12 cellular contexts compared by ENCODE assay signal in genomic region chr2:237885931-237886701, GRCh38. TPM values are rescaled to one million over a fixed set of nuclear protein-coding genes. Genes with fewer than 3 reads are reported as not detected.
A peak's percentile ranks its signal among the peaks of the same experiment; 100 is the strongest.
DNase-seq lines count a peak whose midpoint lies in the region; ATAC-seq and TF ChIP-seq lines count a peak whose summit lies in the region.
"Had no signal": no experiment of that assay in that cellular context is flagged by ENCODE, and none has a peak within 500 bp of the region (broad histone marks: within the 10 kb centered on the region; RNA-seq: fewer than 3 reads in every experiment).

No MANE protein-coding gene starts in this region.

- H3K27me3 ChIP-seq in heart right ventricle = no peaks in the 10 kb centered on the region
- no peaks in the 10 kb centered on the region for H3K27me3 ChIP-seq in ovary
- no peaks in the 10 kb centered on the region for H3K27me3 ChIP-seq in aorta (ENCODE audit: control insufficient read depth in 1 of 2, insufficient read depth in 2 of 2, low read length in 1 of 2)

- ATAC-seq in heart right ventricle = peak; percentile 30 to 85 (median 74)
- peak; percentile 47 for ATAC-seq in aorta (ENCODE audit: low FRiP score)
- ATAC-seq: activated naive CD4-positive, alpha-beta T cell treated with anti-CD3 and anti-CD28 coated beads, Interleukin-2, amount 50 U/mL, for 72 hours; naive thymus-derived CD8-positive, alpha-beta T cell had no signal

- TF ChIP-seq POLR2A in ovary (IDR thresholded peaks at IDR 0.05) = no peak

- TF ChIP-seq EP300 in ovary (IDR thresholded peaks at IDR 0.05) = no peak

- H3K27ac ChIP-seq in heart right ventricle (peak overlapping the region; percentile 80 to 97 (median 90)), ovary (peak overlapping the region; percentile 90 to 95), aorta (ENCODE audit: low read depth in 1 of 2, low read length in 2 of 2) (peak overlapping the region; percentile 49 to 77)

- no peak overlapping the region for H3K4me3 ChIP-seq in heart right ventricle
- no peak overlapping the region for H3K4me3 ChIP-seq in ovary
- H3K4me3 ChIP-seq in aorta (ENCODE audit: low read length in 2 of 2) = no peak overlapping the region

- intact Hi-C loops in heart right ventricle (cut with DNase I) (loop anchor here in 1 of 10 donors (2.0 kb wide), 1 partner anchor 25 kb away; no protein-coding TSS in a partner anchor), ovary (cut with DNase I) (no loop called here), aorta (cut with DNase I) (loop anchor here in 1 of 2 donors (2.0 kb wide), 1 partner anchor 21 kb away; no protein-coding TSS in a partner anchor)

- DNase-seq in NCI-H1436 (lab: John Stamatoyannopoulos, UW) (peak; percentile 27), NCI-H1436 treated with DMSO at 0.1 percent for 48 hours (lab: John Stamatoyannopoulos, UW) (no peak), heart right ventricle (peak; percentile 76 to 81), ovary (peak; percentile 81 to 93 (median 91)), aorta (peak; percentile 82 to 83), midbrain (lab: John Stamatoyannopoulos, UW) (no peak), OCI-M2 (lab: John Stamatoyannopoulos, UW; ENCODE audit: unreplicated experiment) (no peak), GM19238 (ENCODE audit: insufficient read length, low spot score) (no peak)
- DNase-seq: HFFc6; naive thymus-derived CD8-positive, alpha-beta T cell; T-helper 9 cell had no signal

- 31 to 45% methylated on average over 26 of the region's 26 CpGs for WGBS in heart right ventricle, 2 donors
- WGBS in ovary, 3 donors = 34 to 49% (median 42%) methylated on average over 24 to 26 of the region's 26 CpGs
- 35 to 50% methylated on average over 25 to 26 of the region's 26 CpGs for WGBS in aorta, 2 donors

- H3K9me3 ChIP-seq in heart right ventricle (peaks cover 0 to 1% (median 0%) of the 10 kb centered on the region in 11 donors), ovary (no peaks in the 10 kb centered on the region), aorta (ENCODE audit: control insufficient read depth, low read length) (no peaks in the 10 kb centered on the region)

- H3K4me1 ChIP-seq in heart right ventricle = peaks cover 10 to 49% (median 33%) of the 10 kb centered on the region in 9 donors
- H3K4me1 ChIP-seq in ovary (ENCODE audit: insufficient read depth) = peaks cover 18% of the 10 kb centered on the region
- H3K4me1 ChIP-seq in aorta (ENCODE audit: control insufficient read depth in 1 of 2, insufficient read depth in 2 of 2, low read length in 2 of 2) = no peaks in the 10 kb centered on the region

- H3K36me3 ChIP-seq in heart right ventricle (peaks cover 0 to 5% (median 0%) of the 10 kb centered on the region in 9 donors), ovary (no peaks in the 10 kb centered on the region), aorta (ENCODE audit: control insufficient read depth in 1 of 2, insufficient read depth in 2 of 2, low read length in 1 of 2) (no peaks in the 10 kb centered on the region)

- peak in 3 of 9 donors; percentile 12 to 36 (median 20) for TF ChIP-seq CTCF in heart right ventricle (IDR thresholded peaks at IDR 0.05)
- peak in 2 of 3 donors; percentile 26 to 31 for TF ChIP-seq CTCF in ovary (IDR thresholded peaks at IDR 0.05)

RNA-seq across cellular contexts. Expression of gene RAMP1, which starts 26.7 kb away (rescaled TPM):
- 100 to 1,000 TPM in 8 of 10 donors, 10 to 100 TPM in 2; 52.7 to 428 (median 162) TPM for total RNA-seq in heart right ventricle
- 1,000 to 10,000 TPM in 1 of 2 donors, 100 to 1,000 TPM in 1; 288 to 1,549 TPM for polyA plus RNA-seq in heart right ventricle
- 10 to 100 TPM; 22.1 to 62.5 (median 33.6) TPM for total RNA-seq in ovary
- 10 to 100 TPM in 1 of 2 donors, 1 to 10 TPM in 1; 1.8 to 17.3 TPM for polyA plus RNA-seq in ovary
- 100 to 1,000 TPM; 109 to 230 TPM for total RNA-seq in aorta
- polyA plus RNA-seq in aorta = 100 to 1,000 TPM; 328 to 423 TPM
- total RNA-seq: naive thymus-derived CD8-positive, alpha-beta T cell had no signal

Comparison
In these comparisons a context has a peak if more than half of its experiments do, and no peak if none do; other contexts are left out.
1. DNase-seq: peak in NCI-H1436 (single experiment), heart right ventricle (2 of 2), ovary (5 of 5) and aorta (2 of 2); none in NCI-H1436 treated with DMSO at 0.1 percent for 48 hours (single experiment), midbrain (single experiment), OCI-M2 (single experiment) and GM19238 (single experiment).
2. Peak in every context shown above with its lines, with median percentiles within 50 percentile points of each other: H3K27ac ChIP-seq.